ENCODE assay signal across 11 cellular contexts in genomic region chr12:131116437-131117117, GRCh38.
DNase-seq lines count a peak whose midpoint lies in the region; ATAC-seq and TF ChIP-seq lines count a peak whose summit lies in the region.
"Had no signal": no experiment of that assay in that cellular context is flagged by ENCODE, and none has a peak within 500 bp of the region (broad histone marks: within the 10 kb centered on the region; RNA-seq: fewer than 3 reads in every experiment).

No MANE protein-coding gene starts in this region.

- H3K4me3 ChIP-seq in Panc1 (ENCODE audit: low read depth in 2 of 2, low read length in 2 of 2) = no peak overlapping the region
- no peak overlapping the region for H3K4me3 ChIP-seq in heart right ventricle
- H3K4me3 ChIP-seq in suprapubic skin = no peak overlapping the region

- TF ChIP-seq EP300 in suprapubic skin (IDR thresholded peaks at IDR 0.05) = no peak

- intact Hi-C loops in Panc1 (cut with micrococcal nuclease; ENCODE audit: unreplicated experiment) (no loop called here), heart right ventricle (cut with DNase I) (loop anchor here in 1 of 10 donors (10.0 kb wide), 1 partner anchor 718 kb away; no protein-coding TSS in a partner anchor)

- WGBS in heart right ventricle, 2 donors = 60 to 62% methylated on average over 15 of the region's 15 CpGs
- 28% methylated on average over 9 of the region's 15 CpGs for WGBS in suprapubic skin

- H3K36me3 ChIP-seq in Panc1 (ENCODE audit: control insufficient read depth, insufficient read depth, low read length) (no peaks in the 10 kb centered on the region), heart right ventricle (peaks cover 0 to 38% (median 0%) of the 10 kb centered on the region in 9 donors), suprapubic skin (no peaks in the 10 kb centered on the region)

- no peak for TF ChIP-seq POLR2A in suprapubic skin (IDR thresholded peaks at IDR 0.05)

- TF ChIP-seq CTCF in Panc1 (IDR thresholded peaks at IDR 0.05) (peak; percentile 74), heart right ventricle (IDR thresholded peaks at IDR 0.05) (peak in 6 of 9 donors; percentile 31 to 50 (median 45)), suprapubic skin (IDR thresholded peaks at IDR 0.05) (no peak)

- BruUV-seq in Panc1 (replicated peaks; lab: Mats Ljungman, UMichigan) = no TSS peak

- DNase-seq in DMS 273 (lab: John Stamatoyannopoulos, UW; ENCODE audit: unreplicated experiment) (peak; percentile 56), DMS 273 treated with DMSO at 0.1 percent for 48 hours (lab: John Stamatoyannopoulos, UW) (no peak), Panc1 (ENCODE audit: low read depth, low spot score) (no peak), heart right ventricle (no peak), suprapubic skin (ENCODE audit: low spot score in 2 of 2) (peak; percentile 60 to 70), NCI-H146 treated with DMSO at 0.1 percent for 48 hours (lab: John Stamatoyannopoulos, UW; ENCODE audit: unreplicated experiment) (no peak), foreskin melanocyte (no peak)
- DNase-seq: HCEC 1CT; NCI-H1694 treated with DMSO at 0.1 percent for 48 hours; stimulated activated naive CD8-positive, alpha-beta T cell treated with anti-CD3 and anti-CD28 coated beads, Interleukin-15, amount 100 ng/mL, for 72 hours had no signal

- H3K27ac ChIP-seq in Panc1 (ENCODE audit: low read length) = no peak overlapping the region
- H3K27ac ChIP-seq in heart right ventricle = peak overlapping the region in 4 of 10 donors; percentile 1 to 39 (median 20)
- peak overlapping the region; percentile 25 for H3K27ac ChIP-seq in suprapubic skin

- ATAC-seq in Panc1 (no peak; the same call in 1 of the 2 replicates), heart right ventricle (peak in 7 of 8 donors; percentile 29 to 46 (median 39)), GM21528 (IDR thresholded peaks at IDR 0.05; ENCODE audit: low FRiP score, unreplicated experiment) (no peak)
- ATAC-seq: stimulated activated naive CD8-positive, alpha-beta T cell treated with anti-CD3 and anti-CD28 coated beads, Interleukin-15, amount 100 ng/mL, for 72 hours had no signal

- H3K27me3 ChIP-seq in Panc1 (ENCODE audit: control insufficient read depth, insufficient read depth, low read length) (peaks cover 3% of the 10 kb centered on the region), heart right ventricle (no peaks in the 10 kb centered on the region), suprapubic skin (peaks cover 9% of the 10 kb centered on the region)

- POLR2A ChIA-PET in Panc1 (lab: Charles Lee) = interaction anchor here (0.6 kb wide), 1 partner anchor 610 kb away, joined by 5 read pairs; no protein-coding TSS in a partner anchor

- in situ Hi-C loops in Panc1 (cut with HindIII; ENCODE audit: low pct_unique_long_range_greater_than_20kb, low sequenced_read_pairs) = no loop called here

- H3K9me3 ChIP-seq in Panc1 (ENCODE audit: control insufficient read depth, insufficient read depth, low read depth, low read length) (no peaks in the 10 kb centered on the region), heart right ventricle (no peaks in the 10 kb centered on the region), suprapubic skin (no peaks in the 10 kb centered on the region)

- no peaks in the 10 kb centered on the region for H3K4me1 ChIP-seq in Panc1 (ENCODE audit: control insufficient read depth, insufficient read depth, low read length)
- H3K4me1 ChIP-seq in heart right ventricle = peaks cover 0 to 18% (median 6%) of the 10 kb centered on the region in 9 donors
- H3K4me1 ChIP-seq in suprapubic skin = peaks cover 31% of the 10 kb centered on the region

- CTCF ChIA-PET in Panc1 (lab: Charles Lee) = interaction anchor here (0.6 kb wide), 1 partner anchor 670 kb away, joined by 9 read pairs; no protein-coding TSS in a partner anchor

Comparison
In these comparisons a context has a peak if more than half of its experiments do, and no peak if none do; other contexts are left out.
1. DNase-seq: peak in DMS 273 (single experiment) and suprapubic skin (2 of 2); none in DMS 273 treated with DMSO at 0.1 percent for 48 hours (single experiment), Panc1 (single experiment), heart right ventricle (0 of 2), NCI-H146 treated with DMSO at 0.1 percent for 48 hours (single experiment) and foreskin melanocyte (single experiment).
2. ATAC-seq: peak in heart right ventricle (7 of 8); none in Panc1 (single experiment) and GM21528 (single experiment).
3. CTCF ChIP-seq: peak in Panc1 (single experiment) and heart right ventricle (6 of 9); none in suprapubic skin (0 of 2).